Comparison of ENCODE assay signal across 1 cellular context in the genomic region with DNA sequence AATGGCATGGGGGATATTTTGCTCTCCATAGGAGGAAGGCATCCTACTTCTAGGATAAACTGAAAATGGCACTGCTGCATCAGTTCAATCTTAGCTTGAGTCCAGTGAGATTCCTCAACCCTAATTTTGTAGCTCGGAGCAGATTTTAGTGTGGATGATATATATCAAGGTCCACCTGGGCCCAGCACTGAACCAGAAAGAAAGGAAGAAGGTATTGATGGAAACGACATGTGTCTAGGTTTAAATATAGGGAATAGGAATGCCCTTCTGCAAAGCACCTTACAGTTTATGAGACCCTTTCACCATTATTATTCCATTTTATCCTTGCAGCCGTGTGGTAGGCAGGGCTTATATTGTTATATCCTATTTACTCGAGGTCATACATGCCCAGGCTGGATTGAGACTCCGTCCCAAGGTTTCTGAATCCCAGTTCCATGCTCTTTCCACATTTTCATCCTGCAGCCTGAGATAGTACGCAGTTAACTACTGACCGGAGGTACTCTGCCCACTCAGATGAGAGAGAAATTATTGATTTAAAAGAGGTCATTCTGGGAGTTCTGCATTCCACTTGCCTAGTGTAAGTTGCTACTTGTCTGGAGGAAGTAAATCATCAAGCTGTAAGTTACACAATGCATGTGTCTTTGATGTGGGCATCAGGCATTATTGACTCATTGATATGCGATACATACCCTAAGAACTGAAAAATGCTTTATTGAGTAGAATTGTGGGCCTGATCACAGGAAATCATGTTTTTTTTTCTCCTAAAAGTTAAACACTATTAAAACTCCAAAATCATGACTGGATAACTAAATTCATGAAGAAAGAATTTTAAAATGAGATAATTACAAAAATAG.
A peak's percentile ranks its signal among the peaks of the same experiment; 100 is the strongest.
TF ChIP-seq lines count a peak whose summit lies in the region.

No MANE protein-coding gene starts in this region.

TF ChIP-seq in HepG2, 621 proteins besides CTCF, POLR2A, EP300 and RAD21 (continues in another document):
- TF ChIP-seq ZNF569 (CRISPR knock-in tag; IDR thresholded peaks at IDR 0.05; ENCODE audit: borderline replicate concordance) = peak; percentile 58; the same call in 1 of the 2 replicates
- TF ChIP-seq ZNF788 (CRISPR knock-in tag; IDR thresholded peaks at IDR 0.05; ENCODE audit: borderline replicate concordance) = 0 out of 2 replicates have a peak, but pooled peaks have one; percentile 81
- TF ChIP-seq ZNF589 (CRISPR knock-in tag; conservative IDR thresholded peaks at IDR 0.05) = 0 out of 2 replicates have a peak, but pooled peaks have one; percentile 57
- TF ChIP-seq CBX2 (IDR thresholded peaks at IDR 0.05; ENCODE audit: low read depth, low read length) = no peak; the same call in 1 of the 2 replicates
- TF ChIP-seq CBX2 (CRISPR knock-in tag; IDR thresholded peaks at IDR 0.05; ENCODE audit: low read depth) = no peak; the same call in 1 of the 2 replicates
- no peak for TF ChIP-seq SALL2 (CRISPR knock-in tag; IDR thresholded peaks at IDR 0.05)
- TF ChIP-seq ZNF782 (CRISPR knock-in tag; IDR thresholded peaks at IDR 0.05; ENCODE audit: borderline replicate concordance) = no peak; the same call in 1 of the 2 replicates
- TF ChIP-seq TSC22D2 (CRISPR knock-in tag; IDR thresholded peaks at IDR 0.05; ENCODE audit: borderline replicate concordance) = 0 out of 2 replicates have a peak, but pooled peaks have one; percentile 78
- TF ChIP-seq, protein P1, sequence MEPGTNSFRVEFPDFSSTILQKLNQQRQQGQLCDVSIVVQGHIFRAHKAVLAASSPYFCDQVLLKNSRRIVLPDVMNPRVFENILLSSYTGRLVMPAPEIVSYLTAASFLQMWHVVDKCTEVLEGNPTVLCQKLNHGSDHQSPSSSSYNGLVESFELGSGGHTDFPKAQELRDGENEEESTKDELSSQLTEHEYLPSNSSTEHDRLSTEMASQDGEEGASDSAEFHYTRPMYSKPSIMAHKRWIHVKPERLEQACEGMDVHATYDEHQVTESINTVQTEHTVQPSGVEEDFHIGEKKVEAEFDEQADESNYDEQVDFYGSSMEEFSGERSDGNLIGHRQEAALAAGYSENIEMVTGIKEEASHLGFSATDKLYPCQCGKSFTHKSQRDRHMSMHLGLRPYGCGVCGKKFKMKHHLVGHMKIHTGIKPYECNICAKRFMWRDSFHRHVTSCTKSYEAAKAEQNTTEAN (CRISPR knock-in tag; conservative IDR thresholded peaks at IDR 0.05) = peak; percentile 76; the same call in 1 of the 2 replicates
- peak; percentile 39; the same call in 1 of the 2 replicates for TF ChIP-seq POLR2AphosphoS5 (IDR thresholded peaks at IDR 0.05; ENCODE audit: low read depth, low read length)
- TF ChIP-seq, protein P2, sequence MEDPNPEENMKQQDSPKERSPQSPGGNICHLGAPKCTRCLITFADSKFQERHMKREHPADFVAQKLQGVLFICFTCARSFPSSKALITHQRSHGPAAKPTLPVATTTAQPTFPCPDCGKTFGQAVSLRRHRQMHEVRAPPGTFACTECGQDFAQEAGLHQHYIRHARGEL (CRISPR knock-in tag; IDR thresholded peaks at IDR 0.05) = no peak
- TF ChIP-seq ZNF644 (CRISPR knock-in tag; IDR thresholded peaks at IDR 0.05; ENCODE audit: low read depth) = peak; percentile 95
- TF ChIP-seq, protein P3, sequence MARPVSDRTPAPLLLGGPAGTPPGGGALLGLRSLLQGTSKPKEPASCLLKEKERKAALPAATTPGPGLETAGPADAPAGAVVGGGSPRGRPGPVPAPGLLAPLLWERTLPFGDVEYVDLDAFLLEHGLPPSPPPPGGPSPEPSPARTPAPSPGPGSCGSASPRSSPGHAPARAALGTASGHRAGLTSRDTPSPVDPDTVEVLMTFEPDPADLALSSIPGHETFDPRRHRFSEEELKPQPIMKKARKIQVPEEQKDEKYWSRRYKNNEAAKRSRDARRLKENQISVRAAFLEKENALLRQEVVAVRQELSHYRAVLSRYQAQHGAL (CRISPR knock-in tag; IDR thresholded peaks at IDR 0.05; ENCODE audit: not compliant biosample characterization) = no peak
- TF ChIP-seq, protein P4, sequence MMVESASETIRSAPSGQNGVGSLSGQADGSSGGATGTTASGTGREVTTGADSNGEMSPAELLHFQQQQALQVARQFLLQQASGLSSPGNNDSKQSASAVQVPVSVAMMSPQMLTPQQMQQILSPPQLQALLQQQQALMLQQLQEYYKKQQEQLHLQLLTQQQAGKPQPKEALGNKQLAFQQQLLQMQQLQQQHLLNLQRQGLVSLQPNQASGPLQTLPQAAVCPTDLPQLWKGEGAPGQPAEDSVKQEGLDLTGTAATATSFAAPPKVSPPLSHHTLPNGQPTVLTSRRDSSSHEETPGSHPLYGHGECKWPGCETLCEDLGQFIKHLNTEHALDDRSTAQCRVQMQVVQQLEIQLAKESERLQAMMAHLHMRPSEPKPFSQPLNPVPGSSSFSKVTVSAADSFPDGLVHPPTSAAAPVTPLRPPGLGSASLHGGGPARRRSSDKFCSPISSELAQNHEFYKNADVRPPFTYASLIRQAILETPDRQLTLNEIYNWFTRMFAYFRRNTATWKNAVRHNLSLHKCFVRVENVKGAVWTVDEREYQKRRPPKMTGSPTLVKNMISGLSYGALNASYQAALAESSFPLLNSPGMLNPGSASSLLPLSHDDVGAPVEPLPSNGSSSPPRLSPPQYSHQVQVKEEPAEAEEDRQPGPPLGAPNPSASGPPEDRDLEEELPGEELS (CRISPR knock-in tag; IDR thresholded peaks at IDR 0.05) = peak; percentile 99
- TF ChIP-seq ZNF121 (CRISPR knock-in tag; IDR thresholded peaks at IDR 0.05) = no peak
- TF ChIP-seq HNF4G (IDR thresholded peaks at IDR 0.05; ENCODE audit: borderline replicate concordance, low read depth, low read length) = peak; percentile 83
- peak; percentile 71; the same call in 1 of the 2 replicates for TF ChIP-seq HNF4G (CRISPR knock-in tag; IDR thresholded peaks at IDR 0.05; ENCODE audit: borderline replicate concordance, low read depth)
- TF ChIP-seq MAZ (IDR thresholded peaks at IDR 0.05; ENCODE audit: borderline replicate concordance, low read depth, low read length) = 0 out of 2 replicates have a peak, but pooled peaks have one; percentile 21
- TF ChIP-seq MAZ (CRISPR knock-in tag; IDR thresholded peaks at IDR 0.05; ENCODE audit: low read depth) = no peak
- TF ChIP-seq GABPB1 (CRISPR knock-in tag; IDR thresholded peaks at IDR 0.05) = peak; percentile 70
- TF ChIP-seq ZBTB3 (CRISPR knock-in tag; IDR thresholded peaks at IDR 0.05; ENCODE audit: borderline replicate concordance, low read depth) = no peak
- peak; percentile 75 for TF ChIP-seq SSRP1 (CRISPR knock-in tag; IDR thresholded peaks at IDR 0.05)
- TF ChIP-seq REXO4 (CRISPR knock-in tag; IDR thresholded peaks at IDR 0.05; ENCODE audit: borderline replicate concordance) = no peak
- peak; percentile 74; the same call in 1 of the 2 replicates for TF ChIP-seq KLF6 (CRISPR knock-in tag; IDR thresholded peaks at IDR 0.05)
- no peak for TF ChIP-seq ZNF282 (IDR thresholded peaks at IDR 0.05; ENCODE audit: partially characterized antibody)
- peak; percentile 83 for TF ChIP-seq ZNF430 (CRISPR knock-in tag; IDR thresholded peaks at IDR 0.05)
- TF ChIP-seq, protein P5, sequence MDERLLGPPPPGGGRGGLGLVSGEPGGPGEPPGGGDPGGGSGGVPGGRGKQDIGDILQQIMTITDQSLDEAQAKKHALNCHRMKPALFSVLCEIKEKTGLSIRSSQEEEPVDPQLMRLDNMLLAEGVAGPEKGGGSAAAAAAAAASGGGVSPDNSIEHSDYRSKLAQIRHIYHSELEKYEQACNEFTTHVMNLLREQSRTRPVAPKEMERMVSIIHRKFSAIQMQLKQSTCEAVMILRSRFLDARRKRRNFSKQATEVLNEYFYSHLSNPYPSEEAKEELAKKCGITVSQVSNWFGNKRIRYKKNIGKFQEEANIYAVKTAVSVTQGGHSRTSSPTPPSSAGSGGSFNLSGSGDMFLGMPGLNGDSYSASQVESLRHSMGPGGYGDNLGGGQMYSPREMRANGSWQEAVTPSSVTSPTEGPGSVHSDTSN (CRISPR knock-in tag; IDR thresholded peaks at IDR 0.05) = peak; percentile 82
- peak; percentile 99 for TF ChIP-seq RCOR2 (CRISPR knock-in tag; IDR thresholded peaks at IDR 0.05)
- TF ChIP-seq GATAD2A (CRISPR knock-in tag; IDR thresholded peaks at IDR 0.05) = peak; percentile 100
- no peak for TF ChIP-seq ZNF7 (CRISPR knock-in tag; IDR thresholded peaks at IDR 0.05)
- TF ChIP-seq ZNF446 (CRISPR knock-in tag; IDR thresholded peaks at IDR 0.05) = no peak
- no peak for TF ChIP-seq ZNF891 (CRISPR knock-in tag; IDR thresholded peaks at IDR 0.05)
- peak; percentile 43 for TF ChIP-seq STAG1 (CRISPR knock-in tag; IDR thresholded peaks at IDR 0.05)
- peak; percentile 100 for TF ChIP-seq ONECUT2 (CRISPR knock-in tag; IDR thresholded peaks at IDR 0.05)
- TF ChIP-seq PCBP1 (IDR thresholded peaks at IDR 0.05; ENCODE audit: borderline replicate concordance, low read depth, low read length) = no peak
- TF ChIP-seq SNAPC2 (CRISPR knock-in tag; IDR thresholded peaks at IDR 0.05) = no peak
- peak; percentile 84; the same call in 1 of the 2 replicates for TF ChIP-seq RFXANK (CRISPR knock-in tag; IDR thresholded peaks at IDR 0.05)
- TF ChIP-seq DR1 (CRISPR knock-in tag; IDR thresholded peaks at IDR 0.05) = no peak
- TF ChIP-seq, protein P6, sequence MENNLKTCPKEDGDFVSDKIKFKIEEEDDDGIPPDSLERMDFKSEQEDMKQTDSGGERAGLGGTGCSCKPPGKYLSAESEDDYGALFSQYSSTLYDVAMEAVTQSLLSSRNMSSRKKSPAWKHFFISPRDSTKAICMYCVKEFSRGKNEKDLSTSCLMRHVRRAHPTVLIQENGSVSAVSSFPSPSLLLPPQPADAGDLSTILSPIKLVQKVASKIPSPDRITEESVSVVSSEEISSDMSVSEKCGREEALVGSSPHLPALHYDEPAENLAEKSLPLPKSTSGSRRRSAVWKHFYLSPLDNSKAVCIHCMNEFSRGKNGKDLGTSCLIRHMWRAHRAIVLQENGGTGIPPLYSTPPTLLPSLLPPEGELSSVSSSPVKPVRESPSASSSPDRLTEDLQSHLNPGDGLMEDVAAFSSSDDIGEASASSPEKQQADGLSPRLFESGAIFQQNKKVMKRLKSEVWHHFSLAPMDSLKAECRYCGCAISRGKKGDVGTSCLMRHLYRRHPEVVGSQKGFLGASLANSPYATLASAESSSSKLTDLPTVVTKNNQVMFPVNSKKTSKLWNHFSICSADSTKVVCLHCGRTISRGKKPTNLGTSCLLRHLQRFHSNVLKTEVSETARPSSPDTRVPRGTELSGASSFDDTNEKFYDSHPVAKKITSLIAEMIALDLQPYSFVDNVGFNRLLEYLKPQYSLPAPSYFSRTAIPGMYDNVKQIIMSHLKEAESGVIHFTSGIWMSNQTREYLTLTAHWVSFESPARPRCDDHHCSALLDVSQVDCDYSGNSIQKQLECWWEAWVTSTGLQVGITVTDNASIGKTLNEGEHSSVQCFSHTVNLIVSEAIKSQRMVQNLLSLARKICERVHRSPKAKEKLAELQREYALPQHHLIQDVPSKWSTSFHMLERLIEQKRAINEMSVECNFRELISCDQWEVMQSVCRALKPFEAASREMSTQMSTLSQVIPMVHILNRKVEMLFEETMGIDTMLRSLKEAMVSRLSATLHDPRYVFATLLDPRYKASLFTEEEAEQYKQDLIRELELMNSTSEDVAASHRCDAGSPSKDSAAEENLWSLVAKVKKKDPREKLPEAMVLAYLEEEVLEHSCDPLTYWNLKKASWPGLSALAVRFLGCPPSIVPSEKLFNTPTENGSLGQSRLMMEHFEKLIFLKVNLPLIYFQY (CRISPR knock-in tag; IDR thresholded peaks at IDR 0.05; ENCODE audit: borderline replicate concordance) = peak; percentile 90; the same call in 1 of the 2 replicates
- TF ChIP-seq SNAI1 (CRISPR knock-in tag; IDR thresholded peaks at IDR 0.05; ENCODE audit: borderline replicate concordance) = no peak
- no peak for TF ChIP-seq NCOA5 (CRISPR knock-in tag; IDR thresholded peaks at IDR 0.05)
- TF ChIP-seq GTF2F1 (IDR thresholded peaks at IDR 0.05; ENCODE audit: low read length) = 0 out of 2 replicates have a peak, but pooled peaks have one; percentile 24
- TF ChIP-seq, protein P7, sequence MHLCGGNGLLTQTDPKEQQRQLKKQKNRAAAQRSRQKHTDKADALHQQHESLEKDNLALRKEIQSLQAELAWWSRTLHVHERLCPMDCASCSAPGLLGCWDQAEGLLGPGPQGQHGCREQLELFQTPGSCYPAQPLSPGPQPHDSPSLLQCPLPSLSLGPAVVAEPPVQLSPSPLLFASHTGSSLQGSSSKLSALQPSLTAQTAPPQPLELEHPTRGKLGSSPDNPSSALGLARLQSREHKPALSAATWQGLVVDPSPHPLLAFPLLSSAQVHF (CRISPR knock-in tag; IDR thresholded peaks at IDR 0.05) = no peak
- TF ChIP-seq JDP2 (CRISPR knock-in tag; IDR thresholded peaks at IDR 0.05; ENCODE audit: borderline replicate concordance) = peak; percentile 54; the same call in 1 of the 2 replicates
- no peak for TF ChIP-seq MTF2 (CRISPR knock-in tag; IDR thresholded peaks at IDR 0.05; ENCODE audit: borderline replicate concordance)
- TF ChIP-seq, protein P8, sequence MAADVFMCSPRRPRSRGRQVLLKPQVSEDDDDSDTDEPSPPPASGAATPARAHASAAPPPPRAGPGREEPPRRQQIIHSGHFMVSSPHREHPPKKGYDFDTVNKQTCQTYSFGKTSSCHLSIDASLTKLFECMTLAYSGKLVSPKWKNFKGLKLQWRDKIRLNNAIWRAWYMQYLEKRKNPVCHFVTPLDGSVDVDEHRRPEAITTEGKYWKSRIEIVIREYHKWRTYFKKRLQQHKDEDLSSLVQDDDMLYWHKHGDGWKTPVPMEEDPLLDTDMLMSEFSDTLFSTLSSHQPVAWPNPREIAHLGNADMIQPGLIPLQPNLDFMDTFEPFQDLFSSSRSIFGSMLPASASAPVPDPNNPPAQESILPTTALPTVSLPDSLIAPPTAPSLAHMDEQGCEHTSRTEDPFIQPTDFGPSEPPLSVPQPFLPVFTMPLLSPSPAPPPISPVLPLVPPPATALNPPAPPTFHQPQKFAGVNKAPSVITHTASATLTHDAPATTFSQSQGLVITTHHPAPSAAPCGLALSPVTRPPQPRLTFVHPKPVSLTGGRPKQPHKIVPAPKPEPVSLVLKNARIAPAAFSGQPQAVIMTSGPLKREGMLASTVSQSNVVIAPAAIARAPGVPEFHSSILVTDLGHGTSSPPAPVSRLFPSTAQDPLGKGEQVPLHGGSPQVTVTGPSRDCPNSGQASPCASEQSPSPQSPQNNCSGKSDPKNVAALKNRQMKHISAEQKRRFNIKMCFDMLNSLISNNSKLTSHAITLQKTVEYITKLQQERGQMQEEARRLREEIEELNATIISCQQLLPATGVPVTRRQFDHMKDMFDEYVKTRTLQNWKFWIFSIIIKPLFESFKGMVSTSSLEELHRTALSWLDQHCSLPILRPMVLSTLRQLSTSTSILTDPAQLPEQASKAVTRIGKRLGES (CRISPR knock-in tag; IDR thresholded peaks at IDR 0.05; ENCODE audit: borderline replicate concordance) = no peak
- TF ChIP-seq, protein P9, sequence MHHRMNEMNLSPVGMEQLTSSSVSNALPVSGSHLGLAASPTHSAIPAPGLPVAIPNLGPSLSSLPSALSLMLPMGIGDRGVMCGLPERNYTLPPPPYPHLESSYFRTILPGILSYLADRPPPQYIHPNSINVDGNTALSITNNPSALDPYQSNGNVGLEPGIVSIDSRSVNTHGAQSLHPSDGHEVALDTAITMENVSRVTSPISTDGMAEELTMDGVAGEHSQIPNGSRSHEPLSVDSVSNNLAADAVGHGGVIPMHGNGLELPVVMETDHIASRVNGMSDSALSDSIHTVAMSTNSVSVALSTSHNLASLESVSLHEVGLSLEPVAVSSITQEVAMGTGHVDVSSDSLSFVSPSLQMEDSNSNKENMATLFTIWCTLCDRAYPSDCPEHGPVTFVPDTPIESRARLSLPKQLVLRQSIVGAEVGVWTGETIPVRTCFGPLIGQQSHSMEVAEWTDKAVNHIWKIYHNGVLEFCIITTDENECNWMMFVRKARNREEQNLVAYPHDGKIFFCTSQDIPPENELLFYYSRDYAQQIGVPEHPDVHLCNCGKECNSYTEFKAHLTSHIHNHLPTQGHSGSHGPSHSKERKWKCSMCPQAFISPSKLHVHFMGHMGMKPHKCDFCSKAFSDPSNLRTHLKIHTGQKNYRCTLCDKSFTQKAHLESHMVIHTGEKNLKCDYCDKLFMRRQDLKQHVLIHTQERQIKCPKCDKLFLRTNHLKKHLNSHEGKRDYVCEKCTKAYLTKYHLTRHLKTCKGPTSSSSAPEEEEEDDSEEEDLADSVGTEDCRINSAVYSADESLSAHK (CRISPR knock-in tag; IDR thresholded peaks at IDR 0.05; ENCODE audit: borderline replicate concordance) = no peak
